Comparison of ENCODE assay signal across 1 cellular context in genomic region chr11:42234381-42235035, GRCh38.
TF ChIP-seq lines count a peak whose summit lies in the region.

No MANE protein-coding gene starts in this region.

TF ChIP-seq in WTC11, 78 proteins besides CTCF, POLR2A, EP300 and RAD21 (continued from another document):
- TF ChIP-seq ARID4B (CRISPR knock-in tag; IDR thresholded peaks at IDR 0.05; ENCODE audit: borderline replicate concordance) (no peak), NR1H2 (CRISPR knock-in tag; IDR thresholded peaks at IDR 0.05) (no peak), MXD4 (CRISPR knock-in tag; IDR thresholded peaks at IDR 0.05; ENCODE audit: borderline replicate concordance) (no peak), ZNF138 (CRISPR knock-in tag; conservative IDR thresholded peaks at IDR 0.05) (no peak), ZNF671 (CRISPR knock-in tag; IDR thresholded peaks at IDR 0.05) (no peak), EMX1 (CRISPR knock-in tag; IDR thresholded peaks at IDR 0.05) (no peak), CBFB (CRISPR knock-in tag; IDR thresholded peaks at IDR 0.05; ENCODE audit: low read depth) (no peak), JAZF1 (CRISPR knock-in tag; IDR thresholded peaks at IDR 0.05) (no peak), FOXP1 (CRISPR knock-in tag; IDR thresholded peaks at IDR 0.05; ENCODE audit: borderline replicate concordance) (no peak), ERG (CRISPR knock-in tag; IDR thresholded peaks at IDR 0.05) (no peak), NR2C2 (CRISPR knock-in tag; IDR thresholded peaks at IDR 0.05) (no peak), SMAD3 (CRISPR knock-in tag; IDR thresholded peaks at IDR 0.05; ENCODE audit: borderline replicate concordance) (no peak), GTF2I (CRISPR knock-in tag; conservative IDR thresholded peaks at IDR 0.05) (no peak), ZNF423 (CRISPR knock-in tag; IDR thresholded peaks at IDR 0.05) (no peak), TP53 (CRISPR knock-in tag; IDR thresholded peaks at IDR 0.05) (no peak)
- TF ChIP-seq, protein P1, sequence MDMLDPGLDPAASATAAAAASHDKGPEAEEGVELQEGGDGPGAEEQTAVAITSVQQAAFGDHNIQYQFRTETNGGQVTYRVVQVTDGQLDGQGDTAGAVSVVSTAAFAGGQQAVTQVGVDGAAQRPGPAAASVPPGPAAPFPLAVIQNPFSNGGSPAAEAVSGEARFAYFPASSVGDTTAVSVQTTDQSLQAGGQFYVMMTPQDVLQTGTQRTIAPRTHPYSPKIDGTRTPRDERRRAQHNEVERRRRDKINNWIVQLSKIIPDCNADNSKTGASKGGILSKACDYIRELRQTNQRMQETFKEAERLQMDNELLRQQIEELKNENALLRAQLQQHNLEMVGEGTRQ (CRISPR knock-in tag; IDR thresholded peaks at IDR 0.05) = no peak
